In genomic region chrX:124093222-124093621, GRCh38 we compare ENCODE assay signal across 22 cellular contexts.
"Had no signal": no experiment of that assay in that cellular context is flagged by ENCODE, and none has a peak within 500 bp of the region (broad histone marks: within the 10 kb centered on the region; RNA-seq: fewer than 3 reads in every experiment).

No MANE protein-coding gene starts in this region.

- H3K27ac Mint-ChIP-seq: mesothelial cell of epicardium had no signal

- DNase-seq: dermis blood vessel endothelial cell; dorsolateral prefrontal cortex; effector CD4-positive, alpha-beta T cell; effector memory CD4-positive, alpha-beta T cell; esophagus squamous epithelium; foreskin fibroblast; foreskin melanocyte; gastrocnemius medialis; glutamatergic neuron; head of caudate nucleus; heart right ventricle; hippocampal formation; left cardiac atrium; left lung; left ventricle myocardium superior; lower lobe of right lung; mesenchymal stem cell; mucosa of descending colon; naive B cell had no signal

- H3K27me3 ChIP-seq: esophagus squamous epithelium, gastrocnemius medialis, heart right ventricle, left lung had no signal

- H3K27ac ChIP-seq: coronary artery, dorsolateral prefrontal cortex, esophagus squamous epithelium, gastrocnemius medialis, heart right ventricle, left lung, lower lobe of right lung had no signal

- H3K27me3 Mint-ChIP-seq: naive B cell had no signal

- ATAC-seq: esophagus mucosa, gastrocnemius medialis, heart right ventricle, left cardiac atrium, left lung, left ventricle myocardium superior, lower lobe of right lung, mucosa of descending colon had no signal

- H3K9me3 Mint-ChIP-seq: naive B cell had no signal

- H3K4me1 ChIP-seq: esophagus squamous epithelium, heart right ventricle, left lung, lower lobe of right lung had no signal

- H3K4me3 ChIP-seq: coronary artery, dorsolateral prefrontal cortex, esophagus squamous epithelium, gastrocnemius medialis, heart right ventricle, left lung, lower lobe of right lung, mucosa of descending colon had no signal

- H3K36me3 ChIP-seq: gastrocnemius medialis had no signal

- H3K9me3 ChIP-seq: esophagus squamous epithelium, gastrocnemius medialis, heart right ventricle, left lung, lower lobe of right lung, mucosa of descending colon had no signal

- H3K4me1 Mint-ChIP-seq: mesothelial cell of epicardium, naive B cell had no signal

- H3K4me3 Mint-ChIP-seq: mesothelial cell of epicardium, naive B cell had no signal
